8 cellular contexts compared by ENCODE assay signal in the genomic region with DNA sequence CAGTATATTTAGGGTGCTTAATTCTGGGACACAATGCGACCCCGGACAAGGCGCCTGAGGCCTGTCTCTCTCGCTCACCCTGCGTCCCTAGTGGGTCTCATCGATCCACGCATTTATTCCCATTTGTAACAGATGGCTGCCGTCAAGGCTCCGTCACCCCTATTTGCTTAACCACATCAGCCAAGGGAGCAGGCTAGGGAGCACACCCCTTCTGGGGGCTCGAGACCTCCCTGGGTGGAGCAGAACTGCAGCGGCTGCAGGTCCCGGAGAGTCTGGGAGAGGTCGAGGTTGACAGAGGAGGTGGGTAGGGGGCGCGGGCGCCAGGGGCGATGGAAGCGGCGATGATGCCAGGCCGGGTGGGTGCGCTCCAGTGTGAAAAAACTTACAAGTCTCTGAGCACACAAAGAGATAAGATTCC. TPM values are rescaled to one million over a fixed set of nuclear protein-coding genes. Genes with fewer than 3 reads are reported as not detected.
DNase-seq lines count a peak whose midpoint lies in the region; ATAC-seq lines count a peak whose summit lies in the region.

No MANE protein-coding gene starts in this region.

- H3K4me3 ChIP-seq in GM23248 = peak overlapping the region; percentile 95
- peak overlapping the region; percentile 89 for H3K4me3 ChIP-seq in iPS-11a (ENCODE audit: low read depth, low read length)
- H3K4me3 ChIP-seq in skeletal muscle tissue (ENCODE audit: low read length in 3 of 3) = peak overlapping the region; percentile 81 to 96 (median 94)

- H3K9me3 ChIP-seq in GM23248 (ENCODE audit: low read depth) = no peaks in the 10 kb centered on the region
- no peaks in the 10 kb centered on the region for H3K9me3 ChIP-seq in skeletal muscle tissue (ENCODE audit: control insufficient read depth in 3 of 3, low read length in 3 of 3)

- H3K79me2 ChIP-seq in GM23248 (ENCODE audit: insufficient read depth) = peaks cover 78% of the 10 kb centered on the region

- ATAC-seq in HG03571 (IDR thresholded peaks at IDR 0.05; ENCODE audit: unreplicated experiment) = no peak

- WGBS in GM23248 (ENCODE audit: low coverage in 1 of 2, low lambda C conversion rate in 2 of 2, missing lambda C conversion rate in 2 of 2), 2 experiments = 1% methylated on average over 21 of the region's 21 CpGs
- WGBS in adipose tissue, 3 donors = 0 to 1% (median 0%) methylated on average over 21 of the region's 21 CpGs

- in situ Hi-C loops in GM23248 (cut with MboI) = loop anchor here (25.0 kb wide), 1 partner anchor 586 kb away; no protein-coding TSS in a partner anchor

- H2AFZ ChIP-seq in GM23248 = peak overlapping the region; percentile 97

- H4K20me1 ChIP-seq in GM23248 (ENCODE audit: insufficient read depth) = 0 out of 2 replicates have a peak, but pooled peaks cover 3% of the 10 kb centered on the region

- H3F3A ChIP-seq in GM23248 (ENCODE audit: insufficient read depth) = peaks cover 15% of the 10 kb centered on the region

- H3K9me2 ChIP-seq in GM23248 (ENCODE audit: insufficient read depth) = no peaks in the 10 kb centered on the region

- DNase-seq in GM23248 = peak; percentile 48
- DNase-seq in RKO (ENCODE audit: low spot score) = peak; percentile 25
- DNase-seq in SW 1271 (lab: John Stamatoyannopoulos, UW) = no peak
- no peak for DNase-seq in H4 (ENCODE audit: low spot score)

- peak overlapping the region; percentile 95 for H3K9ac ChIP-seq in GM23248
- H3K9ac ChIP-seq in skeletal muscle tissue (ENCODE audit: low read depth in 1 of 3, low read length in 3 of 3) = peak overlapping the region; percentile 93 to 95 (median 93)

- H3K27ac ChIP-seq in GM23248 (peak overlapping the region; percentile 55), adipose tissue (ENCODE audit: low read depth, low read length) (peak overlapping the region; percentile 31), skeletal muscle tissue (ENCODE audit: low read depth, low read length) (peak overlapping the region; percentile 63)

- H3K36me3 ChIP-seq in GM23248 (ENCODE audit: low read depth) (peaks cover 17% of the 10 kb centered on the region), skeletal muscle tissue (ENCODE audit: control insufficient read depth in 3 of 3, insufficient read depth in 3 of 3, low read length in 3 of 3) (peaks cover 0 to 28% (median 20%) of the 10 kb centered on the region in 3 donors)

- peak overlapping the region; percentile 96 for H3K4me2 ChIP-seq in GM23248 (ENCODE audit: unreplicated experiment)

- H3K4me1 ChIP-seq in GM23248 (ENCODE audit: insufficient read depth) (peaks cover 16% of the 10 kb centered on the region), skeletal muscle tissue (ENCODE audit: control insufficient read depth in 3 of 3, insufficient read depth in 3 of 3, low read length in 3 of 3) (peaks cover 12 to 17% (median 16%) of the 10 kb centered on the region in 3 donors)

- H3K27me3 ChIP-seq in GM23248 (replicated peaks; ENCODE audit: insufficient read depth) = no peaks in the 10 kb centered on the region
- H3K27me3 ChIP-seq in skeletal muscle tissue (ENCODE audit: control insufficient read depth in 3 of 3, insufficient read depth in 3 of 3, low read length in 3 of 3) = no peaks in the 10 kb centered on the region

RNA-seq across cellular contexts. Expression of gene ALG5, which starts 0.5 kb away (rescaled TPM):
- 29.6 and 30.2 TPM in 2 replicates for total RNA-seq in GM23248 (2014; rRNA removed; shearing (Covaris generic))
- polyA plus RNA-seq in GM23248 (2016; fragmentation: Nextera tagmentation; extraction: Ambion mirVana) (76.2 and 77.7 TPM in 2 replicates), adipose tissue (10 to 100 TPM; 40.2 to 73.4 (median 41.9) TPM)
- total RNA-seq in skeletal muscle tissue = 30.3 TPM
- total RNA-seq in H4 (2014; rRNA removed; shearing (Covaris generic)) = 21.5 and 28.2 TPM in 2 replicates

RNA-seq across cellular contexts. Expression of gene EXOSC8, which starts 2.0 kb away (rescaled TPM):
- total RNA-seq in GM23248 (2014; rRNA removed; shearing (Covaris generic)) = 21.4 and 36.3 TPM in 2 replicates
- polyA plus RNA-seq in GM23248 (2016; fragmentation: Nextera tagmentation; extraction: Ambion mirVana) = 85.1 and 87.9 TPM in 2 replicates
- 10 to 100 TPM; 15.3 to 30.5 (median 22.3) TPM for polyA plus RNA-seq in adipose tissue
- 30.8 TPM for total RNA-seq in skeletal muscle tissue
- 55.9 and 60.1 TPM in 2 replicates for total RNA-seq in H4 (2014; rRNA removed; shearing (Covaris generic))

Comparison
In these comparisons a context has a peak if more than half of its experiments do, and no peak if none do; other contexts are left out.
1. DNase-seq: peak in GM23248 (single experiment) and RKO (single experiment); none in SW 1271 (0 of 2) and H4 (single experiment).
2. Peak in every context shown above with its lines, with median percentiles within 50 percentile points of each other: H3K27ac ChIP-seq and H3K4me3 ChIP-seq.